Comparison of ENCODE assay signal across 8 cellular contexts in the genomic region with DNA sequence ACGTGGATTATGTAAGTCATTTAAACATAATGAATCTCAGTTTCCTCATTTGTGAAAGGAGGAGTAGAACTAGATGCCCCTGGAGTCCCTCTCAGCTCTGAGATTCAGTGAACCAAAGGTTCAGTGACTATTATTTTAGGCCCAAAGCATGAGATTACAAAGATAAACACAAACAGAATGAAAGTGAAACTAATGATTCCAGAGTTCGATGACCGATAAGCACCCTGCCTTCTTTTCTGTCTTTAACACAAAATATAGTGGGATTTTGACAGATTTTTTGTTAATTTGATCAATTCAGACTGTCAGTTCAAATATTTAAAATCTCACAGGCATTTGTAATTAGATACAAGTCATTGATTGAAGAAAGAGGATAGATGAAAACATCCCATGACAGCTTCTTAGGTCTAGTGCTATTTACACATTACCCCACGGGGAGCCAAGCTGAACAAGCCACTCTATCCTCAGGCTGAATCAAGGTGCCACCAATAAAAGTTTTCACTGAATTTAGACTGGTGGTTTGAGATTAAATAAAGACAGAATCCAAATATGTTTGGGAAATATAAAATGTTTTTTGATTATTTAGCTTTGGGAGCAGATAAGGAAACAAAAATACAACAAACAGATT.
DNase-seq lines count a peak whose midpoint lies in the region; ATAC-seq and TF ChIP-seq lines count a peak whose summit lies in the region.

No MANE protein-coding gene starts in this region.

- H3K27me3 ChIP-seq in IMR-90 (ENCODE audit: control insufficient read depth, insufficient read depth, low read length) = no peaks in the 10 kb centered on the region

- no peak overlapping the region for H3K14ac ChIP-seq in IMR-90 (replicated peaks; ENCODE audit: low read depth, low read length)

- peaks cover 18% of the 10 kb centered on the region for H3K36me3 Mint-ChIP-seq in progenitor cell of endocrine pancreas (ENCODE audit: insufficient read depth)

- CTCF ChIA-PET in IMR-90 (lab: Yijun Ruan, JAX) = no interaction called here

- intact Hi-C loops in IMR-90 (cut with micrococcal nuclease) = loop anchor here (5.0 to 10.0 kb wide), 3 partner anchors 63 to 435 kb away; partner anchors contain the start of gene RAP2A

- peak; percentile 79 for ATAC-seq in GM21447 (IDR thresholded peaks at IDR 0.05; ENCODE audit: unreplicated experiment)
- no peak for ATAC-seq in IMR-90 (ENCODE audit: low read depth)

- peak overlapping the region in 1 of 2 experiments; percentile 13; a peak in 1 of 4 replicates for H4K8ac ChIP-seq in IMR-90 (ENCODE audit: low read depth in 2 of 2, low read length in 2 of 2)

- H3K4me2 ChIP-seq in IMR-90 (ENCODE audit: low read depth, low read length) = peak overlapping the region; percentile 92

- no peaks in the 10 kb centered on the region for H3K9me3 Mint-ChIP-seq in progenitor cell of endocrine pancreas (ENCODE audit: low read depth)

- H3K27ac Mint-ChIP-seq in progenitor cell of endocrine pancreas = peak overlapping the region; percentile 53

- WGBS in IMR-90 (ENCODE audit: extremely low coverage in 2 of 2, insufficient read length in 1 of 2), 2 experiments = no CpG with 5 or more reads among the region's 4 CpGs

- no peak overlapping the region for H2AK5ac ChIP-seq in IMR-90 (ENCODE audit: low read depth, low read length)

- no peaks in the 10 kb centered on the region for H3K27me3 Mint-ChIP-seq in progenitor cell of endocrine pancreas

- TF ChIP-seq POLR2A in IMR-90 (IDR thresholded peaks at IDR 0.05; ENCODE audit: low read depth, low read length) = no peak

- H3K9me3 ChIP-seq in IMR-90 (ENCODE audit: control insufficient read depth, insufficient read depth, low read length) = no peaks in the 10 kb centered on the region

- POLR2A ChIA-PET in IMR-90 (lab: Charles Lee; ENCODE audit: unreplicated experiment) = no interaction called here

- TF ChIP-seq RAD21 in IMR-90 (IDR thresholded peaks at IDR 0.05; ENCODE audit: low read length) = no peak

- no peak overlapping the region for H4K91ac ChIP-seq in IMR-90 (ENCODE audit: insufficient read depth, low read depth, low read length)

- no peak overlapping the region; the same call in 1 of the 2 replicates for H3K9ac ChIP-seq in IMR-90 (ENCODE audit: low read depth, low read length)

- in situ Hi-C loops in IMR-90 (cut with MboI; ENCODE audit: low sequenced_read_pairs) = loop anchor here (10.0 kb wide), 1 partner anchor 335 kb away; no protein-coding TSS in a partner anchor

- H3K36me3 ChIP-seq in IMR-90 (ENCODE audit: control insufficient read depth, insufficient read depth, low read length) = peaks cover 19% of the 10 kb centered on the region

- dilution Hi-C loops in IMR-90 (cut with HindIII; ENCODE audit: low sequenced_read_pairs, unreplicated experiment) = no loop called here

- BruUV-seq in IMR-90 (replicated peaks; lab: Mats Ljungman, UMichigan) = no TSS peak

- H2AK9ac ChIP-seq in IMR-90 (replicated peaks; ENCODE audit: low read depth, low read length, poor library complexity) = no peak overlapping the region

- no peak overlapping the region for H3K18ac ChIP-seq in IMR-90 (ENCODE audit: low read depth, low read length)

- H2BK15ac ChIP-seq in IMR-90 (ENCODE audit: low read depth, low read length) = no peak overlapping the region

- no peak overlapping the region for H2AFZ ChIP-seq in IMR-90 (replicated peaks; ENCODE audit: low read length, poor library complexity)

- peaks cover 6% of the 10 kb centered on the region for H3K4me1 ChIP-seq in IMR-90 (ENCODE audit: control insufficient read depth, insufficient read depth, low read length)

- no peak overlapping the region for H3K4ac ChIP-seq in IMR-90 (ENCODE audit: low read depth, low read length)

- H2BK120ac ChIP-seq in IMR-90 (ENCODE audit: low read depth, low read length) = no peak overlapping the region

- peaks cover 9% of the 10 kb centered on the region for H3K4me1 Mint-ChIP-seq in progenitor cell of endocrine pancreas (ENCODE audit: low read depth)

- no peak overlapping the region for H3K4me3 Mint-ChIP-seq in progenitor cell of endocrine pancreas (ENCODE audit: low read depth)

- H3K79me1 ChIP-seq in IMR-90 (ENCODE audit: low read depth in 1 of 2, low read length in 2 of 2) = peaks cover 12 to 44% of the 10 kb centered on the region in 2 experiments; a peak in 3 of 4 replicates

- H2BK20ac ChIP-seq in IMR-90 (ENCODE audit: low read depth, low read length) = no peak overlapping the region

- DNase-seq in GM12864 (ENCODE audit: low read depth) (no peak), IMR-90 (no peak), coronary artery (ENCODE audit: low spot score) (no peak), progenitor cell of endocrine pancreas (ENCODE audit: low spot score, unreplicated experiment) (no peak), COR-L47 (lab: John Stamatoyannopoulos, UW) (no peak), GM19238 (ENCODE audit: insufficient read length, low spot score) (no peak), NCI-H226 (no peak)

- peaks cover 8% of the 10 kb centered on the region; the same call in 1 of the 2 replicates for H4K20me1 ChIP-seq in IMR-90 (ENCODE audit: insufficient read depth, low read length)

- H3K27ac ChIP-seq in IMR-90 (ENCODE audit: insufficient read depth, low read length) (peak overlapping the region; percentile 47; the same call in 1 of the 2 replicates), coronary artery (peak overlapping the region in 1 of 2 donors; percentile 14)

- TF ChIP-seq CTCF in GM12864 (IDR thresholded peaks at IDR 0.05; ENCODE audit: low read depth, low read length, missing control alignments) (no peak), IMR-90 (conservative IDR thresholded peaks at IDR 0.05; ENCODE audit: low read depth, low read length) (no peak), coronary artery (IDR thresholded peaks at IDR 0.05) (no peak), progenitor cell of endocrine pancreas (IDR thresholded peaks at IDR 0.05; ENCODE audit: unreplicated experiment) (no peak)

- H3K9me1 ChIP-seq in IMR-90 (ENCODE audit: insufficient read depth, low read length) = peaks cover 13% of the 10 kb centered on the region

- peak overlapping the region; percentile 44 for H2BK5ac ChIP-seq in IMR-90 (ENCODE audit: low read depth, low read length, poor library complexity, severe bottlenecking)

- H3K4me3 ChIP-seq in GM12864 (ENCODE audit: low read depth, low read length) = peak overlapping the region; percentile 47; the same call in 1 of the 2 replicates
- H3K4me3 ChIP-seq in IMR-90 (ENCODE audit: insufficient read depth, low read depth, low read length) = peak overlapping the region; percentile 25; the same call in 1 of the 2 replicates
- H3K4me3 ChIP-seq in coronary artery = peak overlapping the region; percentile 58

- H3K23ac ChIP-seq in IMR-90 (ENCODE audit: low read depth, low read length) = no peak overlapping the region

- H3K56ac ChIP-seq in IMR-90 (ENCODE audit: extremely low read depth, insufficient read depth, low read length) = no peak overlapping the region

- H4K5ac ChIP-seq in IMR-90 (ENCODE audit: low read depth, low read length) = peak overlapping the region; percentile 29; the same call in 1 of the 2 replicates

TF ChIP-seq in IMR-90, 13 proteins besides CTCF, POLR2A, EP300 and RAD21:
- TF ChIP-seq RFX5 (IDR thresholded peaks at IDR 0.05; ENCODE audit: low read depth, low read length) (no peak), NFE2L2 (IDR thresholded peaks at IDR 0.05; ENCODE audit: low read depth, low read length) (no peak), CEBPB (IDR thresholded peaks at IDR 0.05; ENCODE audit: low read depth, low read length) (no peak), RCOR1 (IDR thresholded peaks at IDR 0.05; ENCODE audit: insufficient replicate concordance, low read length) (no peak), FOS (IDR thresholded peaks at IDR 0.05; ENCODE audit: low read depth, low read length) (no peak), MAZ (IDR thresholded peaks at IDR 0.05; ENCODE audit: borderline replicate concordance, low read depth, low read length) (no peak), MAFK (IDR thresholded peaks at IDR 0.05; ENCODE audit: low read depth, low read length) (no peak)
- TF ChIP-seq, protein P1, sequence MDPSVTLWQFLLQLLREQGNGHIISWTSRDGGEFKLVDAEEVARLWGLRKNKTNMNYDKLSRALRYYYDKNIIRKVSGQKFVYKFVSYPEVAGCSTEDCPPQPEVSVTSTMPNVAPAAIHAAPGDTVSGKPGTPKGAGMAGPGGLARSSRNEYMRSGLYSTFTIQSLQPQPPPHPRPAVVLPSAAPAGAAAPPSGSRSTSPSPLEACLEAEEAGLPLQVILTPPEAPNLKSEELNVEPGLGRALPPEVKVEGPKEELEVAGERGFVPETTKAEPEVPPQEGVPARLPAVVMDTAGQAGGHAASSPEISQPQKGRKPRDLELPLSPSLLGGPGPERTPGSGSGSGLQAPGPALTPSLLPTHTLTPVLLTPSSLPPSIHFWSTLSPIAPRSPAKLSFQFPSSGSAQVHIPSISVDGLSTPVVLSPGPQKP (IDR thresholded peaks at IDR 0.05; ENCODE audit: borderline replicate concordance, low read depth, low read length) = no peak
- TF ChIP-seq, protein P2, sequence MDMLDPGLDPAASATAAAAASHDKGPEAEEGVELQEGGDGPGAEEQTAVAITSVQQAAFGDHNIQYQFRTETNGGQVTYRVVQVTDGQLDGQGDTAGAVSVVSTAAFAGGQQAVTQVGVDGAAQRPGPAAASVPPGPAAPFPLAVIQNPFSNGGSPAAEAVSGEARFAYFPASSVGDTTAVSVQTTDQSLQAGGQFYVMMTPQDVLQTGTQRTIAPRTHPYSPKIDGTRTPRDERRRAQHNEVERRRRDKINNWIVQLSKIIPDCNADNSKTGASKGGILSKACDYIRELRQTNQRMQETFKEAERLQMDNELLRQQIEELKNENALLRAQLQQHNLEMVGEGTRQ (IDR thresholded peaks at IDR 0.05; ENCODE audit: low read depth, low read length) = no peak
TF ChIP-seq in IMR-90: peak in this region for 0.
